ENCODE assay signal across 9 cellular contexts in genomic region chr14:73014105-73014504, GRCh38. TPM values are rescaled to one million over a fixed set of nuclear protein-coding genes. Genes with fewer than 3 reads are reported as not detected.
DNase-seq lines count a peak whose midpoint lies in the region; ATAC-seq and FAIRE-seq lines count a peak whose summit lies in the region.
"Had no signal": no experiment of that assay in that cellular context is flagged by ENCODE, and none has a peak within 500 bp of the region (broad histone marks: within the 10 kb centered on the region; RNA-seq: fewer than 3 reads in every experiment).

No MANE protein-coding gene starts in this region.

- peak; percentile 85 for ATAC-seq in HG03342 (IDR thresholded peaks at IDR 0.05; ENCODE audit: unreplicated experiment)
- ATAC-seq in left lobe of liver, result no peak

- DNase-seq in AG20443 (ENCODE audit: low spot score), result peak; percentile 48
- peak; percentile 22 for DNase-seq in GM19239 (ENCODE audit: insufficient read length, low spot score)
- DNase-seq in dedifferentiated amniotic fluid mesenchymal stem cell (ENCODE audit: extremely low spot score), result peak; percentile 93
- DNase-seq in D341Med (ENCODE audit: low spot score), result no peak
- no peak for DNase-seq in GOT3 (lab: John Stamatoyannopoulos, UW)
- DNase-seq in left lobe of liver (ENCODE audit: low spot score), result no peak
- DNase-seq in NCI-H524 (lab: John Stamatoyannopoulos, UW), result no peak
- DNase-seq: NCI-H2107 had no signal

- no peak for FAIRE-seq in GM19239 (lab: Jason Lieb, UNC)

RNA-seq across cellular contexts. Expression of gene ZFYVE1, which starts 12.8 kb away (rescaled TPM):
- 13.4 TPM for total RNA-seq in left lobe of liver

RNA-seq across cellular contexts. Expression of gene RBM25, which starts 44.2 kb away (rescaled TPM):
- total RNA-seq in left lobe of liver, result 21.7 TPM

Comparison
In these comparisons a context has a peak if more than half of its experiments do, and no peak if none do; other contexts are left out.
1. DNase-seq: peak in AG20443 (single experiment), GM19239 (single experiment) and dedifferentiated amniotic fluid mesenchymal stem cell (single experiment); none in D341Med (single experiment), GOT3 (single experiment), left lobe of liver (single experiment) and NCI-H524 (0 of 2).